ENCODE assay signal across 23 cellular contexts in the genomic region with DNA sequence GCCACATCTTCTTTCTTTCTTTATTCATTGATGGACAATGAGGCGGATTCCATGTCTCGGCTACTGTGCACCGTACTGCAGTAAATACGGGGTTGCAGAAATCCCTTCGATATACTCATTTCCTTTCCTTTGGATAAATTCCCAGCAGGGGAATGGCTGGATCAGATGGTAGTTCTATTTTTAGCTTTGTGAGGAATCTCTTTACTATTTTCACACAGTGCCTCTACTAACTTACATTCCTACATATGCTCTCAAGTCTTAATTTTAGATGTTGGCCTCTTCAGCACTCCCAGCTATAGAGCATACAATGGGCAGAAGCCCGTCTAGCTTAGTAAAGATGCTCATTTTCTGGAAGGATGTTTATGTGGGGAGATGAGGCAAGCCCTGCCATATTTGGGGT.
A peak's percentile ranks its signal among the peaks of the same experiment; 100 is the strongest.
DNase-seq lines count a peak whose midpoint lies in the region; ATAC-seq, FAIRE-seq and TF ChIP-seq lines count a peak whose summit lies in the region.
"Had no signal": no experiment of that assay in that cellular context is flagged by ENCODE, and none has a peak within 500 bp of the region (broad histone marks: within the 10 kb centered on the region; RNA-seq: fewer than 3 reads in every experiment).

No MANE protein-coding gene starts in this region.

- no peaks in the 10 kb centered on the region for H3K9me3 ChIP-seq in adipocyte (ENCODE audit: control insufficient read depth, low read length)
- H3K9me3 ChIP-seq in HAP-1, result no peaks in the 10 kb centered on the region
- H3K9me3 ChIP-seq: ascending aorta, upper lobe of right lung had no signal

- H3K4me3 ChIP-seq in adipocyte (ENCODE audit: low read length), result no peak overlapping the region
- no peak overlapping the region for H3K4me3 ChIP-seq in fibroblast of mammary gland (ENCODE audit: control insufficient read depth, low read depth, low read length)
- H3K4me3 ChIP-seq in HAP-1, result no peak overlapping the region
- H3K4me3 ChIP-seq: ascending aorta, BLaER1, K562, upper lobe of right lung had no signal

- no peak for TF ChIP-seq POLR2A in GM12891 (IDR thresholded peaks at IDR 0.05; ENCODE audit: low read depth, low read length)

- in situ Hi-C loops in HAP-1 (cut with MboI; ENCODE audit: low sequenced_read_pairs), result no loop called here

- TF ChIP-seq CTCF in fibroblast of mammary gland (conservative IDR thresholded peaks at IDR 0.05; ENCODE audit: control insufficient read depth, insufficient read depth, low read depth, low read length), result no peak

- ATAC-seq in Right ventricle myocardium superior (ENCODE audit: poor library complexity), result peak; percentile 62
- ATAC-seq in Right ventricle myocardium inferior, result no peak
- ATAC-seq in GM19397 (IDR thresholded peaks at IDR 0.05; ENCODE audit: unreplicated experiment), result no peak
- ATAC-seq: activated T-cell treated with anti-CD3 and anti-CD28 coated beads, Interleukin-2, amount 50 U/mL, for 4 hours; K562; upper lobe of right lung had no signal

- H3K36me3 ChIP-seq in adipocyte (ENCODE audit: control insufficient read depth, insufficient read depth, low read length, severe bottlenecking) (no peaks in the 10 kb centered on the region), HAP-1 (replicated peaks) (no peaks in the 10 kb centered on the region)
- H3K36me3 ChIP-seq: ascending aorta, BLaER1, upper lobe of right lung had no signal

- peaks cover 5% of the 10 kb centered on the region for H3K4me1 ChIP-seq in adipocyte (ENCODE audit: control insufficient read depth, insufficient read depth, low read length)
- no peaks in the 10 kb centered on the region for H3K4me1 ChIP-seq in HAP-1
- H3K4me1 ChIP-seq: ascending aorta, BLaER1, upper lobe of right lung had no signal

- FAIRE-seq in GM12891 (lab: Jason Lieb, UNC), result no peak
- FAIRE-seq: K562 had no signal

- intact Hi-C loops in Right ventricle myocardium superior (cut with DNase I), result no loop called here
- intact Hi-C loops in Right ventricle myocardium inferior (cut with DNase I), result no loop called here

- H3K27me3 ChIP-seq in adipocyte (replicated peaks; ENCODE audit: control insufficient read depth, insufficient read depth, low read length) (no peaks in the 10 kb centered on the region), HAP-1 (ENCODE audit: low read depth) (no peaks in the 10 kb centered on the region)
- H3K27me3 ChIP-seq: ascending aorta, BLaER1, upper lobe of right lung had no signal

- DNase-seq in Right ventricle myocardium superior (no peak), Right ventricle myocardium inferior (ENCODE audit: missing footprints) (no peak), adipocyte (ENCODE audit: low read depth) (peak; percentile 58), fibroblast of mammary gland (ENCODE audit: low read depth) (peak; percentile 2), stromal cell of bone marrow (ENCODE audit: low read depth) (peak; percentile 16), GM12891 (ENCODE audit: insufficient read length, low spot score) (no peak), HAP-1 (ENCODE audit: low spot score in 2 of 2) (no peak)
- DNase-seq: activated CD4-positive, alpha-beta T cell treated with anti-CD3 and anti-CD28 coated beads for 1 hour; activated CD8-positive, alpha-beta memory T cell treated with anti-CD3 and anti-CD28 coated beads for 24 hours; activated naive CD4-positive, alpha-beta T cell treated with anti-CD3 and anti-CD28 coated beads, Interleukin-2, amount 50 U/mL, for 16 hours; activated T-cell treated with anti-CD3 and anti-CD28 coated beads, Interleukin-2, amount 50 U/mL, for 4 hours; foreskin melanocyte; midbrain; NCI-H146; NCI-H2171 treated with DMSO at 0.1 percent for 48 hours; NCI-H526; nephron progenitor cell; stimulated activated CD4-positive, alpha-beta T cell treated with anti-CD3 and anti-CD28 coated beads, Interleukin-2, amount 100 ng/mL, for 48 hours; upper lobe of right lung had no signal

- no peak overlapping the region for H3K9ac ChIP-seq in adipocyte (ENCODE audit: low read length)
- H3K9ac ChIP-seq: BLaER1 had no signal

TF ChIP-seq in GM12891, 5 proteins besides CTCF, POLR2A, EP300 and RAD21:
- TF ChIP-seq POLR2AphosphoS5 (IDR thresholded peaks at IDR 0.05; ENCODE audit: low read depth, low read length) (no peak), TAF1 (IDR thresholded peaks at IDR 0.05; ENCODE audit: low read depth, low read length) (no peak), POU2F2 (IDR thresholded peaks at IDR 0.05; ENCODE audit: low read depth, low read length) (no peak), SPI1 (IDR thresholded peaks at IDR 0.05; ENCODE audit: low read depth, low read length) (no peak), PAX5 (IDR thresholded peaks at IDR 0.05; ENCODE audit: insufficient read depth, low read length, severe bottlenecking) (no peak)

Comparison
In these comparisons a context has a peak if more than half of its experiments do, and no peak if none do; other contexts are left out.
1. DNase-seq: peak in adipocyte (single experiment), fibroblast of mammary gland (single experiment) and stromal cell of bone marrow (single experiment); none in Right ventricle myocardium superior (single experiment), Right ventricle myocardium inferior (single experiment), GM12891 (single experiment) and HAP-1 (0 of 2).